2 cellular contexts compared by ENCODE assay signal in the genomic region with DNA sequence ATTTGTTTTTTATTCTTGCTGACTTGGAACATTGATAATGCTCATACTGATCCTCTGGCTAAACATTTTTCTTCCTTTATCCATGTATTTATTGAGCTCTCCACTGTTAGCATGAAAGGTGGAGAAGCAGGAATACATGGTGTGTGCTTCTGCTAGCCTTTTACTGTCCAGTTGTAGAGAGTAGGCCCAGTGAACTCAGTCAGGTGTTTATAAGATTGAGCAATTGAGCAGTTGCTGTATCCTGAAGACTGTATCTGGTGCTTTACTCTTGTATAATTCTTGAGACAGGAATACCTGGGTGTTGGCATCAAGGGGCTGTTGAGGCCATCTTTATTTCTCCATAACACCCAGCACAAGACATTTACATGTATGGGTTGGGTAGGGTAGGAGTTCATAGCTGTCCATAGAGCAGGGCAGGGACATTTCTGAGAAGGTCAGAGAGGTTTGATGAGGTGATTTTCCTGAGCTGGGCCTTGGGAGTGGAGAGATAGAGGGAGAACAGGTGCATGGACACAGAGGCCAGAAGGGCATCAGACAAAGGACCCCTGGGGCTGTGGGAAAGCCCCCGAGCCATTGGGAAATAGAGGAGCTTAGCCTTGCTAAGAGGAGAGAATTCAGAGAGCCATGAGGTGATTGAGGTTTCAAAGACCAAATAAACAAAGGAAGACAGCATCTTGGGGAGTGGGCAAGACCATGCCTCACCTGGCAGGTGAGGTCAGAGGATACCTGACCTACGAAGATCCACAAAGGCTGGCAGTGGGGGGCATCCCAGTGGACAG.
A peak's percentile ranks its signal among the peaks of the same experiment; 100 is the strongest.
TF ChIP-seq lines count a peak whose summit lies in the region.

No MANE protein-coding gene starts in this region.

TF ChIP-seq in K562, 482 proteins besides CTCF, POLR2A, EP300 and RAD21:
- TF ChIP-seq ZC3H4 (CRISPR knock-in tag; IDR thresholded peaks at IDR 0.05; ENCODE audit: borderline replicate concordance) (no peak), CEBPB (tag; IDR thresholded peaks at IDR 0.05) (peak; percentile 26), ZNF316 (IDR thresholded peaks at IDR 0.05) (0 out of 2 replicates have a peak, but pooled peaks have one; percentile 12)

TF ChIP-seq in HepG2, 621 proteins besides CTCF, POLR2A, EP300 and RAD21 (continued from another document):
- TF ChIP-seq, protein P1, sequence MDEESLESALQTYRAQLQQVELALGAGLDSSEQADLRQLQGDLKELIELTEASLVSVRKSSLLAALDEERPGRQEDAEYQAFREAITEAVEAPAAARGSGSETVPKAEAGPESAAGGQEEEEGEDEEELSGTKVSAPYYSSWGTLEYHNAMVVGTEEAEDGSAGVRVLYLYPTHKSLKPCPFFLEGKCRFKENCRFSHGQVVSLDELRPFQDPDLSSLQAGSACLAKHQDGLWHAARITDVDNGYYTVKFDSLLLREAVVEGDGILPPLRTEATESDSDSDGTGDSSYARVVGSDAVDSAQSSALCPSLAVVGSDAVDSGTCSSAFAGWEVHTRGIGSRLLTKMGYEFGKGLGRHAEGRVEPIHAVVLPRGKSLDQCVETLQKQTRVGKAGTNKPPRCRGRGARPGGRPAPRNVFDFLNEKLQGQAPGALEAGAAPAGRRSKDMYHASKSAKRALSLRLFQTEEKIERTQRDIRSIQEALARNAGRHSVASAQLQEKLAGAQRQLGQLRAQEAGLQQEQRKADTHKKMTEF (CRISPR knock-in tag; IDR thresholded peaks at IDR 0.05), result 0 out of 2 replicates have a peak, but pooled peaks have one; percentile 9
- no peak for TF ChIP-seq NFE2 (CRISPR knock-in tag; IDR thresholded peaks at IDR 0.05)
- TF ChIP-seq MLX (CRISPR knock-in tag; IDR thresholded peaks at IDR 0.05), result no peak
- TF ChIP-seq TARDBP (CRISPR knock-in tag; IDR thresholded peaks at IDR 0.05), result peak; percentile 43; the same call in 1 of the 2 replicates
